In the genomic region with DNA sequence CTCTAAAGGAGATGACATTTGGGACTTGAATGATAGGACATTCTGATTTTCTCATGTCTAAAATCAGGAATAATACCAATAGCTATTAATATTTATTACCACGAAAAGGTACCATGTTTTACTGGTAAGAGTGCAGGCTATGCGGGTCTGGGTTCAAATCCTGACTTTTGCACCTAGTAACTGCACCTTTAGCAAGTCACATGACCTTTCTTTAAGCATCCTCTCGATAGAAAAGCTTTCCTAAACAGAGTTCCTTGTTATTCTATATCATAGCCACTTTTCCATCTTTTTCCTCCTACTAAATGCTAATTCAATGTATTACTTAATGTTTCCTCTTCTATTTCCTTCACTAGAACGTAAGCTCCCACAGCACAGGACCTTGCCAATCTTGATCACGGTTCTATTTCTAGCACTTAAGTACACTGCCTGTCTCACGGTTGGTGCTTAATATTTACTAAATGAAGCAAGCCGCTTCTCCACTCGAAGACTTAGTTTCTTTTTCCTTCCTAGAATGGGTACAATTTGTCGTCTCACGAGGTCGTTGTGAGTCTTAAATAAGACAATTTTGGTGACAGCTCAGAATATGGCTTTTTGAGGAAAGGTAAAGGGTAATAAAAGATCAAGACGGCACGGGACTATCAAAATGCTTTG, we compare ENCODE assay signal across 8 cellular contexts. TPM values are rescaled to one million over a fixed set of nuclear protein-coding genes. Genes with fewer than 3 reads are reported as not detected.
DNase-seq lines count a peak whose midpoint lies in the region; ATAC-seq and TF ChIP-seq lines count a peak whose summit lies in the region.

No MANE protein-coding gene starts in this region.

- ATAC-seq in effector memory CD8-positive, alpha-beta T cell (replicated peaks) = peak; percentile 5
- ATAC-seq in natural killer cell treated with Interleukin-12 subunit alpha and Interleukin-12 subunit beta and Interleukin-15 and Interleukin-18, amount 100 ng/mL, for 72 hours = no peak
- ATAC-seq in GM21737 (IDR thresholded peaks at IDR 0.05; ENCODE audit: unreplicated experiment) (no peak), HG03439 (IDR thresholded peaks at IDR 0.05; ENCODE audit: unreplicated experiment) (no peak)

- CTCF ChIA-PET in OCI-LY7 (lab: Charles Lee; ENCODE audit: unreplicated experiment) = interaction anchor here (0.6 kb wide), 1 partner anchor 106 kb away, joined by 3 read pairs; no protein-coding TSS in a partner anchor

- peak overlapping the region; percentile 58 for H2AFZ ChIP-seq in OCI-LY7 (ENCODE audit: low read length)

- no peaks in the 10 kb centered on the region for H3K9me3 Mint-ChIP-seq in effector memory CD8-positive, alpha-beta T cell
- H3K9me3 Mint-ChIP-seq in natural killer cell treated with Interleukin-12 subunit alpha and Interleukin-12 subunit beta and Interleukin-15 and Interleukin-18, amount 100 ng/mL, for 72 hours = no peaks in the 10 kb centered on the region

- peak overlapping the region; percentile 99 to 100 for H3K27ac Mint-ChIP-seq in effector memory CD8-positive, alpha-beta T cell
- peak overlapping the region; percentile 99 to 100 for H3K27ac Mint-ChIP-seq in natural killer cell treated with Interleukin-12 subunit alpha and Interleukin-12 subunit beta and Interleukin-15 and Interleukin-18, amount 100 ng/mL, for 72 hours

- H3K27ac ChIP-seq in OCI-LY7 (ENCODE audit: low read depth, low read length, poor library complexity, severe bottlenecking) = peak overlapping the region; percentile 90

- H3K4me1 Mint-ChIP-seq in effector memory CD8-positive, alpha-beta T cell (ENCODE audit: low read depth in 2 of 2) = peaks cover 39 to 54% of the 10 kb centered on the region in 2 donors
- H3K4me1 Mint-ChIP-seq in natural killer cell treated with Interleukin-12 subunit alpha and Interleukin-12 subunit beta and Interleukin-15 and Interleukin-18, amount 100 ng/mL, for 72 hours (ENCODE audit: low read depth in 2 of 2) = peaks cover 41 to 53% of the 10 kb centered on the region in 2 donors

- H3K9me3 ChIP-seq in OCI-LY7 (ENCODE audit: low read length) = no peaks in the 10 kb centered on the region

- peak overlapping the region; percentile 97 to 99 for H3K4me3 Mint-ChIP-seq in effector memory CD8-positive, alpha-beta T cell
- H3K4me3 Mint-ChIP-seq in natural killer cell treated with Interleukin-12 subunit alpha and Interleukin-12 subunit beta and Interleukin-15 and Interleukin-18, amount 100 ng/mL, for 72 hours = peak overlapping the region; percentile 93

- peak overlapping the region; percentile 87 for H3K4me2 ChIP-seq in OCI-LY7 (ENCODE audit: low read length)

- H3K4me3 ChIP-seq in OCI-LY7 (ENCODE audit: low read depth, low read length, poor library complexity, severe bottlenecking) = peak overlapping the region; percentile 87

- no peaks in the 10 kb centered on the region for H3K27me3 Mint-ChIP-seq in effector memory CD8-positive, alpha-beta T cell
- no peaks in the 10 kb centered on the region for H3K27me3 Mint-ChIP-seq in natural killer cell treated with Interleukin-12 subunit alpha and Interleukin-12 subunit beta and Interleukin-15 and Interleukin-18, amount 100 ng/mL, for 72 hours

- peaks cover 51% of the 10 kb centered on the region for H3K4me1 ChIP-seq in OCI-LY7 (ENCODE audit: insufficient read depth, low read length, poor library complexity, severe bottlenecking)

- DNase-seq in ELR (ENCODE audit: low read depth) (peak; percentile 35), OCI-LY7 (ENCODE audit: low spot score) (peak; percentile 27), GDM1 (lab: John Stamatoyannopoulos, UW) (no peak)
- DNase-seq in effector memory CD8-positive, alpha-beta T cell = peak in 2 of 3 experiments; percentile 1 to 20
- DNase-seq in natural killer cell treated with Interleukin-12 subunit alpha and Interleukin-12 subunit beta and Interleukin-15 and Interleukin-18, amount 100 ng/mL, for 72 hours (ENCODE audit: low spot score) = no peak
- DNase-seq in NK-92 treated with Interleukin-12 subunit alpha and Interleukin-12 subunit beta, amount 100 ng/mL, for 24 hours (lab: John Stamatoyannopoulos, UW) = no peak

- peaks cover 31% of the 10 kb centered on the region for H3K36me3 Mint-ChIP-seq in effector memory CD8-positive, alpha-beta T cell (ENCODE audit: insufficient read depth)
- H3K36me3 Mint-ChIP-seq in natural killer cell treated with Interleukin-12 subunit alpha and Interleukin-12 subunit beta and Interleukin-15 and Interleukin-18, amount 100 ng/mL, for 72 hours = peaks cover 21% of the 10 kb centered on the region

- no peak for TF ChIP-seq CTCF in OCI-LY7 (conservative IDR thresholded peaks at IDR 0.05; ENCODE audit: low read length)

- peaks cover 10% of the 10 kb centered on the region; the same call in 1 of the 2 replicates for H4K20me1 ChIP-seq in OCI-LY7 (ENCODE audit: insufficient read depth, low read length)

- H3K9me2 ChIP-seq in OCI-LY7 (ENCODE audit: insufficient read depth, low read length) = no peaks in the 10 kb centered on the region

- BruUV-seq in OCI-LY7 (replicated peaks; lab: Mats Ljungman, UMichigan) = no TSS peak

- H3K79me2 ChIP-seq in OCI-LY7 (ENCODE audit: insufficient read depth, low read depth, low read length) = peaks cover 70% of the 10 kb centered on the region

- intact Hi-C loops in OCI-LY7 (cut with micrococcal nuclease; ENCODE audit: unreplicated experiment) = loop anchor here (1.0 to 10.0 kb wide), 3 partner anchors 23 to 671 kb away; a partner anchor contains a TSS

- H3K36me3 ChIP-seq in OCI-LY7 (ENCODE audit: insufficient read depth, low read length) = peaks cover 52% of the 10 kb centered on the region

- POLR2A ChIA-PET in OCI-LY7 (lab: Charles Lee) = interaction anchor here (0.9 to 2.4 kb wide), 3 partner anchors 24 to 334 kb away, joined by 3 to 9 read pairs (median 3); no protein-coding TSS in a partner anchor

RNA-seq across cellular contexts. Expression of a gene that starts 0.8 kb away (rescaled TPM):
- 7.2 and 8.3 TPM in 2 replicates for total RNA-seq in OCI-LY7 (2014; rRNA removed; shearing (Covaris generic))
- 21.1 and 22.2 TPM in 2 replicates for total RNA-seq in OCI-LY7 (2022)
- total RNA-seq in natural killer cell treated with Interleukin-12 subunit alpha and Interleukin-12 subunit beta and Interleukin-15 and Interleukin-18, amount 100 ng/mL, for 72 hours = 10 to 100 TPM; 29.0 to 34.4 TPM

RNA-seq across cellular contexts. Expression of a gene that starts 0.9 kb away (rescaled TPM):
- 38.7 and 46.1 TPM in 2 replicates for total RNA-seq in OCI-LY7 (2014; rRNA removed; shearing (Covaris generic))
- total RNA-seq in OCI-LY7 (2022) = 48.2 and 53.2 TPM in 2 replicates
- 10 to 100 TPM; 41.7 to 60.9 TPM for total RNA-seq in natural killer cell treated with Interleukin-12 subunit alpha and Interleukin-12 subunit beta and Interleukin-15 and Interleukin-18, amount 100 ng/mL, for 72 hours

RNA-seq across cellular contexts. Expression of a gene that starts 35.1 kb away (rescaled TPM):
- not detected in 2 replicates for total RNA-seq in OCI-LY7 (2014; rRNA removed; shearing (Covaris generic))
- total RNA-seq in OCI-LY7 (2022) = not detected in 2 replicates
- total RNA-seq in natural killer cell treated with Interleukin-12 subunit alpha and Interleukin-12 subunit beta and Interleukin-15 and Interleukin-18, amount 100 ng/mL, for 72 hours = not detected

Comparison
In these comparisons a context has a peak if more than half of its experiments do, and no peak if none do; other contexts are left out.
1. DNase-seq: peak in ELR (single experiment), OCI-LY7 (single experiment) and effector memory CD8-positive, alpha-beta T cell (2 of 3); none in natural killer cell treated with Interleukin-12 subunit alpha and Interleukin-12 subunit beta and Interleukin-15 and Interleukin-18, amount 100 ng/mL, for 72 hours (single experiment), NK-92 treated with Interleukin-12 subunit alpha and Interleukin-12 subunit beta, amount 100 ng/mL, for 24 hours (single experiment) and GDM1 (single experiment).